9 cellular contexts compared by ENCODE assay signal in the genomic region with DNA sequence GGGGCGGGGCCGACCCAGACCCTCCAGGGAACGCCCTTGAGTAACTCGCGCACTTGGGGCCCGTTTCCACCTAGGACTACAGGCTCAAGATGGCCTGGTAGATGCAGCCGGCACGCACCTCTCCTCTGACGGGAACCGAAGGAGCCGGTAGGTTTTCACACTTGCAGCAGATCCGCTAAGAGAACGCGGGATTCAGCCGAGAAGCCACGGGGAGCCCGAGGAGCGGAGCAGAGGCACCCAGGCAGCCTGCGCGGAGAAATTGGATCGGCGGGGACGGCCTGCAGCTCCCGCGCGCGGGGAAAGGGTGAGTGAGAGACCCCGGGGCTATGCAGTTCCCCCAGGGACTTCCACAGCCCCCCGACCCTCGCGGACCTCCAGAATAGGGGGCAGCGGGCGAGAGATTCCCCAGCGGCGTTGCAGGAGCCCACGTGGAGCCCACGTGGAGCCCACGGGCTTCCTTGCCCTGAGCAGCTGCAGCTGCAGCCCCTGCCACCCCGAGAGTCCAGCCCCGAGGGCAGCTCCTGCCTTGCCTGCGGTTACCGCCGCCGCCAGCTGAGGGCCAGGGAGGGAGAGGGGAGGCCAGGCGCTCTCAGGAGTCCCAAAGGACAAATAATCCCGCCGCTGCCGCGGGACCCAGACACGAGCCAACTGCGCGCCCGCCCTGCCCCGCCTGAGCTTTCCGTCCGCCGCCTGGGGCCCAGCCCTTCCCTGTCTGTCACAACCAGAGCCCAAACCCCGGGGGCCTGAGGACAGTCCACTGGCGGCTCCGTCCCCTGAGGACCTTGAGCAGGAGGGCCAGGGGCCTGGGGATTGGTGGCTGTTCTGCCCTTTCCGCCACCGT. TPM values are rescaled to one million over a fixed set of nuclear protein-coding genes. Genes with fewer than 3 reads are reported as not detected.
DNase-seq lines count a peak whose midpoint lies in the region; ATAC-seq, FAIRE-seq and TF ChIP-seq lines count a peak whose summit lies in the region.
"Had no signal": no experiment of that assay in that cellular context is flagged by ENCODE, and none has a peak within 500 bp of the region (broad histone marks: within the 10 kb centered on the region; RNA-seq: fewer than 3 reads in every experiment).

No MANE protein-coding gene starts in this region.

- peaks cover 12% of the 10 kb centered on the region for H3K4me1 Mint-ChIP-seq in nephron progenitor cell

- H3K36me3 ChIP-seq in BE2C = peaks cover 24% of the 10 kb centered on the region
- H3K36me3 ChIP-seq in esophagus (ENCODE audit: control insufficient read depth in 2 of 2, insufficient read depth in 2 of 2, low read length in 1 of 2) = no peaks in the 10 kb centered on the region
- peaks cover 0 to 5% (median 0%) of the 10 kb centered on the region in 3 donors for H3K36me3 ChIP-seq in tibial nerve

- H3K36me3 Mint-ChIP-seq in nephron progenitor cell (ENCODE audit: low read depth) = peaks cover 49% of the 10 kb centered on the region

- TF ChIP-seq POLR2A in tibial nerve (IDR thresholded peaks at IDR 0.05) = no peak

- H3K9me3 ChIP-seq in BE2C (peaks cover 2% of the 10 kb centered on the region; the same call in 1 of the 2 replicates), esophagus (ENCODE audit: control insufficient read depth in 2 of 2, insufficient read depth in 1 of 2, low read depth in 1 of 2, low read length in 1 of 2) (peaks cover 3 to 4% of the 10 kb centered on the region in 2 donors), tibial nerve (peaks cover 0 to 38% (median 0%) of the 10 kb centered on the region in 4 donors)

- H3K4me3 Mint-ChIP-seq in nephron progenitor cell = peak overlapping the region; percentile 97

- DNase-seq in BE2C (peak; percentile 83), HT-29 (ENCODE audit: low spot score) (peak; percentile 51), nephron progenitor cell (peak; percentile 77), tibial nerve (ENCODE audit: low spot score in 2 of 2) (no peak), urothelium cell line (ENCODE audit: low spot score) (no peak)
- peak; percentile 19 to 21 for DNase-seq in activated CD4-positive, alpha-beta T cell treated with anti-CD3 and anti-CD28 coated beads, Interleukin-2, amount 50 U/mL, for 4 hours

- H3K27ac Mint-ChIP-seq in nephron progenitor cell = peak overlapping the region; percentile 87

- H3K9me3 Mint-ChIP-seq in nephron progenitor cell = peaks cover 60% of the 10 kb centered on the region

- no peaks in the 10 kb centered on the region for H3K4me1 ChIP-seq in BE2C
- H3K4me1 ChIP-seq in esophagus (ENCODE audit: control insufficient read depth in 2 of 2, insufficient read depth in 2 of 2, low read length in 1 of 2) = peaks cover 4 to 6% of the 10 kb centered on the region in 2 donors
- H3K4me1 ChIP-seq in tibial nerve = peaks cover 0 to 12% (median 5%) of the 10 kb centered on the region in 4 donors

- TF ChIP-seq CTCF in BE2C (IDR thresholded peaks at IDR 0.05; ENCODE audit: low read depth, low read length) (no peak), nephron progenitor cell (IDR thresholded peaks at IDR 0.05) (no peak), tibial nerve (IDR thresholded peaks at IDR 0.05) (no peak)

- no peak for FAIRE-seq in urothelium cell line (lab: Jason Lieb, UNC)

- H3K27ac ChIP-seq in esophagus (ENCODE audit: low read depth in 2 of 2, low read length in 1 of 2) = no peak overlapping the region
- H3K27ac ChIP-seq in tibial nerve = no peak overlapping the region
- H3K27ac ChIP-seq: HL-60 had no signal

- peaks cover 5% of the 10 kb centered on the region for H3K27me3 ChIP-seq in BE2C
- no peaks in the 10 kb centered on the region for H3K27me3 ChIP-seq in esophagus (ENCODE audit: control insufficient read depth in 1 of 2, insufficient read depth in 2 of 2, low read length in 2 of 2)
- peaks cover 0 to 62% of the 10 kb centered on the region in 2 donors for H3K27me3 ChIP-seq in tibial nerve

- 6 to 7% methylated on average over 53 to 62 of the region's 62 CpGs for WGBS in esophagus, 2 donors
- WGBS in tibial nerve, 2 donors = 3 to 5% methylated on average over 18 to 62 of the region's 62 CpGs

- peaks cover 28% of the 10 kb centered on the region for H3K27me3 Mint-ChIP-seq in nephron progenitor cell (ENCODE audit: low read depth, poor library complexity)

- no peak for ATAC-seq in GM21825 (IDR thresholded peaks at IDR 0.05; ENCODE audit: unreplicated experiment)

- TF ChIP-seq EP300 in tibial nerve (IDR thresholded peaks at IDR 0.05) = no peak

- H3K4me3 ChIP-seq in BE2C (ENCODE audit: low read depth, low read length) = peak overlapping the region; percentile 86
- peak overlapping the region; percentile 45 to 48 for H3K4me3 ChIP-seq in esophagus (ENCODE audit: low read depth in 1 of 2, low read length in 2 of 2)
- H3K4me3 ChIP-seq in tibial nerve = peak overlapping the region; percentile 4 to 39 (median 30)

RNA-seq across cellular contexts. Expression of gene IFT22, which starts 13.1 kb away (rescaled TPM):
- polyA plus RNA-seq in BE2C (2012; ENCODE audit: insufficient read depth, insufficient read length, low read depth) = 19.5 TPM
- total RNA-seq in HT-29 (2014; rRNA removed; shearing (Covaris generic)) = 23.5 and 29.4 TPM in 2 replicates
- polyA plus RNA-seq in esophagus = 10 to 100 TPM in 1 of 2 donors, 1 to 10 TPM in 1; 5.4 to 10.1 TPM
- total RNA-seq in tibial nerve = 10 to 100 TPM; 18.0 to 25.9 (median 20.6) TPM

RNA-seq across cellular contexts. Expression of gene COL26A1, which starts 54.2 kb away (rescaled TPM):
- polyA plus RNA-seq in BE2C (2012; ENCODE audit: insufficient read depth, insufficient read length, low read depth) = 0.34 TPM
- not detected in 2 replicates for total RNA-seq in HT-29 (2014; rRNA removed; shearing (Covaris generic))
- polyA plus RNA-seq in esophagus = not detected
- under 1 TPM in 3 of 4 donors, not detected in 1; 0.20 to 0.30 (median 0.21) TPM for total RNA-seq in tibial nerve

Comparison
In these comparisons a context has a peak if more than half of its experiments do, and no peak if none do; other contexts are left out.
1. DNase-seq: peak in BE2C (single experiment), HT-29 (single experiment), activated CD4-positive, alpha-beta T cell treated with anti-CD3 and anti-CD28 coated beads, Interleukin-2, amount 50 U/mL, for 4 hours (2 of 2) and nephron progenitor cell (single experiment); none in tibial nerve (0 of 2) and urothelium cell line (single experiment).
2. H3K4me3 ChIP-seq: peak in every context shown above with its lines; median percentile 86 in BE2C; 46 in esophagus; 30 in tibial nerve.